In the genomic region with DNA sequence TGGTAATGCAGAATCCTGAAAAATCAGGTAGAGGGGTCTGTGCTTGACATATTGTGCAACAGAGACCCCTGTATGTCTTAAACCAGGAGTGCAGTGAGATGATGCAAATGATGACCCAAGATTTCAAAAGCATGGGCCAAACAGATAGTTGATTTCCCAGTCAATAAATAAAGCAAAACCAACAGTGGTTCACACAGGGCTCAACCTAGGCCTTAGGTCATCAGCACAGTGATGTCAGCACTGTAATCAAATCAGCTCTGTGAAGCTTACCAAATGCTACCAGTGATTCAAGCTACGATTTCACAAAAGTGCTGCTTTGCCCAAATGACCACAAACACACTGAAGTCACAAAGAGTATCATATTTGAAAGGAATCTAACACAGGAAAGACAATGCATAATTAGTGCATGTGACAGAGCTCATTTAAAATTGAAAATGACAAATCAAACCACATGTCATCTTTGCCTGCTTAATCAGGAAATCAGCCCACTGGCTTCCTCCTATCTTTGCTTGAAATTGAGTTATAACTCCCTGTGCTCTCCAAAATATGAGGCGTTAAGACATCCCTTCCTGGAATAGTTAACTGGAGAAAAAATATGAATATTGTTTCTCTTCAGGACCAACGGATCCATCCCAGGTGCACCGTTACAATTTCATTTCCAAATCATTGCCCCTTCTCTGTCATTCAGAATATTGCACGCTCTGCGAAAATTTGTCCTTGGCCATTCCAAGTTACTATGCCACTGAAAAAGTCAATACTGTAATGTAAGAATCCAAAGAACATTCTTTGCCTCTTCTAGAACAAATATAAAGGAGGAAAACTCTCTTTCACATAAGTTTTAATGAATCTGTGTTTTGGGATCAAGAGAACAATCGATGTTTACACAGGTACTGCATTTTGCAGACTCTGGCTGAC, we compare ENCODE assay signal across 1 cellular context.
A peak's percentile ranks its signal among the peaks of the same experiment; 100 is the strongest.
TF ChIP-seq lines count a peak whose summit lies in the region.

No MANE protein-coding gene starts in this region.

TF ChIP-seq in SK-N-SH treated with all-trans-retinoic acid at 6 μM for 48 hours, 23 proteins besides CTCF, POLR2A, EP300 and RAD21 (continued from another document):
- TF ChIP-seq, protein P1, sequence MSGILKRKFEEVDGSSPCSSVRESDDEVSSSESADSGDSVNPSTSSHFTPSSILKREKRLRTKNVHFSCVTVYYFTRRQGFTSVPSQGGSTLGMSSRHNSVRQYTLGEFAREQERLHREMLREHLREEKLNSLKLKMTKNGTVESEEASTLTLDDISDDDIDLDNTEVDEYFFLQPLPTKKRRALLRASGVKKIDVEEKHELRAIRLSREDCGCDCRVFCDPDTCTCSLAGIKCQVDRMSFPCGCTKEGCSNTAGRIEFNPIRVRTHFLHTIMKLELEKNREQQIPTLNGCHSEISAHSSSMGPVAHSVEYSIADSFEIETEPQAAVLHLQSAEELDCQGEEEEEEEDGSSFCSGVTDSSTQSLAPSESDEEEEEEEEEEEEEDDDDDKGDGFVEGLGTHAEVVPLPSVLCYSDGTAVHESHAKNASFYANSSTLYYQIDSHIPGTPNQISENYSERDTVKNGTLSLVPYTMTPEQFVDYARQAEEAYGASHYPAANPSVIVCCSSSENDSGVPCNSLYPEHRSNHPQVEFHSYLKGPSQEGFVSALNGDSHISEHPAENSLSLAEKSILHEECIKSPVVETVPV (CRISPR knock-in tag; IDR thresholded peaks at IDR 0.05): peak; percentile 66
- 0 out of 2 replicates have a peak, but pooled peaks have one; percentile 11 for TF ChIP-seq ZNF70 (CRISPR knock-in tag; IDR thresholded peaks at IDR 0.05)
- no peak for TF ChIP-seq ZFP30 (CRISPR knock-in tag; IDR thresholded peaks at IDR 0.05)
- 0 out of 2 replicates have a peak, but pooled peaks have one; percentile 84 for TF ChIP-seq ZC3H10 (CRISPR knock-in tag; IDR thresholded peaks at IDR 0.05)
- TF ChIP-seq RARB (CRISPR knock-in tag; IDR thresholded peaks at IDR 0.05): no peak
- no peak for TF ChIP-seq ESRRG (CRISPR knock-in tag; IDR thresholded peaks at IDR 0.05)
- TF ChIP-seq SNAI2 (CRISPR knock-in tag; IDR thresholded peaks at IDR 0.05): peak; percentile 96
- no peak; the same call in 1 of the 2 replicates for TF ChIP-seq PPARA (CRISPR knock-in tag; IDR thresholded peaks at IDR 0.05; ENCODE audit: borderline replicate concordance)
- TF ChIP-seq ISL1 (CRISPR knock-in tag; IDR thresholded peaks at IDR 0.05): peak; percentile 77
- TF ChIP-seq ZNF8 (CRISPR knock-in tag; IDR thresholded peaks at IDR 0.05): peak; percentile 32; the same call in 1 of the 2 replicates
- no peak for TF ChIP-seq BACH2 (CRISPR knock-in tag; IDR thresholded peaks at IDR 0.05; ENCODE audit: borderline replicate concordance)
- TF ChIP-seq ARNTL (CRISPR knock-in tag; IDR thresholded peaks at IDR 0.05; ENCODE audit: borderline replicate concordance, low read depth): no peak
- TF ChIP-seq, protein P2, sequence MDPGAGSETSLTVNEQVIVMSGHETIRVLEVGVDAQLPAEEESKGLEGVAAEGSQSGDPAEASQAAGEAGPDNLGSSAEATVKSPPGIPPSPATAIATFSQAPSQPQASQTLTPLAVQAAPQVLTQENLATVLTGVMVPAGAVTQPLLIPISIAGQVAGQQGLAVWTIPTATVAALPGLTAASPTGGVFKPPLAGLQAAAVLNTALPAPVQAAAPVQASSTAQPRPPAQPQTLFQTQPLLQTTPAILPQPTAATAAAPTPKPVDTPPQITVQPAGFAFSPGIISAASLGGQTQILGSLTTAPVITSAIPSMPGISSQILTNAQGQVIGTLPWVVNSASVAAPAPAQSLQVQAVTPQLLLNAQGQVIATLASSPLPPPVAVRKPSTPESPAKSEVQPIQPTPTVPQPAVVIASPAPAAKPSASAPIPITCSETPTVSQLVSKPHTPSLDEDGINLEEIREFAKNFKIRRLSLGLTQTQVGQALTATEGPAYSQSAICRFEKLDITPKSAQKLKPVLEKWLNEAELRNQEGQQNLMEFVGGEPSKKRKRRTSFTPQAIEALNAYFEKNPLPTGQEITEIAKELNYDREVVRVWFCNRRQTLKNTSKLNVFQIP (CRISPR knock-in tag; IDR thresholded peaks at IDR 0.05; ENCODE audit: borderline replicate concordance, low read depth): no peak
TF ChIP-seq in SK-N-SH treated with all-trans-retinoic acid at 6 μM for 48 hours: peak in this region for 13.
